ENCODE assay signal across 14 cellular contexts in genomic region chr7:1844956-1845390, GRCh38.
DNase-seq lines count a peak whose midpoint lies in the region; TF ChIP-seq lines count a peak whose summit lies in the region.
"Had no signal": no experiment of that assay in that cellular context is flagged by ENCODE, and none has a peak within 500 bp of the region (broad histone marks: within the 10 kb centered on the region; RNA-seq: fewer than 3 reads in every experiment).

No MANE protein-coding gene starts in this region.

- H2AFZ ChIP-seq in MM.1S (ENCODE audit: low read length) = no peak overlapping the region

- H3K9ac ChIP-seq in BLaER1 = no peak overlapping the region
- H3K9ac ChIP-seq in MM.1S (ENCODE audit: low read length) = no peak overlapping the region

- TF ChIP-seq CTCF in left ventricle myocardium inferior (IDR thresholded peaks at IDR 0.05; ENCODE audit: borderline replicate concordance) = no peak
- TF ChIP-seq CTCF in MM.1S (IDR thresholded peaks at IDR 0.05; ENCODE audit: low read length) = no peak

- H3K9me3 ChIP-seq in BLaER1 (no peaks in the 10 kb centered on the region), left ventricle myocardium inferior (replicated peaks) (no peaks in the 10 kb centered on the region), MM.1S (replicated peaks; ENCODE audit: insufficient read depth, low read length) (no peaks in the 10 kb centered on the region)
- H3K9me3 ChIP-seq: psoas muscle, suprapubic skin had no signal

- no peaks in the 10 kb centered on the region for H3F3A ChIP-seq in MM.1S (ENCODE audit: insufficient read depth, low read length)

- H3K27me3 ChIP-seq in BLaER1 (no peaks in the 10 kb centered on the region), left ventricle myocardium inferior (ENCODE audit: low read depth) (no peaks in the 10 kb centered on the region), MM.1S (replicated peaks; ENCODE audit: insufficient read depth, low read length) (no peaks in the 10 kb centered on the region)
- H3K27me3 ChIP-seq: suprapubic skin had no signal

- no peak overlapping the region for H3K27ac ChIP-seq in BLaER1
- H3K27ac ChIP-seq in left ventricle myocardium inferior (replicated peaks) = no peak overlapping the region
- H3K27ac ChIP-seq in MM.1S (ENCODE audit: low read length) = no peak overlapping the region
- H3K27ac ChIP-seq: psoas muscle, suprapubic skin had no signal

- intact Hi-C loops in left ventricle myocardium inferior (cut with micrococcal nuclease) = no loop called here
- intact Hi-C loops in posterior cingulate gyrus (cut with DNase I) = no loop called here

- peaks cover 40% of the 10 kb centered on the region for H3K36me3 ChIP-seq in BLaER1
- no peaks in the 10 kb centered on the region for H3K36me3 ChIP-seq in left ventricle myocardium inferior
- no peaks in the 10 kb centered on the region for H3K36me3 ChIP-seq in MM.1S (replicated peaks; ENCODE audit: insufficient read depth, low read length)

- DNase-seq in OCI-M1 (lab: John Stamatoyannopoulos, UW) (peak; percentile 1), left ventricle myocardium inferior (peak; percentile 7), posterior cingulate gyrus (peak in 8 of 10 donors; percentile 6 to 82 (median 20)), MM.1S (no peak), SHP77 (lab: John Stamatoyannopoulos, UW) (no peak), ureter (ENCODE audit: low spot score) (no peak)
- DNase-seq: activated CD4-positive, CD25-positive, alpha-beta regulatory T cell; COR-L47; immature natural killer cell; NCI-H526; stimulated activated CD4-positive, alpha-beta T cell treated with anti-CD3 and anti-CD28 coated beads, Interleukin-12 subunit alpha, Interleukin-12 subunit beta, amount 100 ng/mL, for 4 hours had no signal

- H3K4me2 ChIP-seq in BLaER1 = peak overlapping the region; percentile 91
- H3K4me2 ChIP-seq in MM.1S (ENCODE audit: low read depth, low read length) = no peak overlapping the region

- no peaks in the 10 kb centered on the region for H3K79me2 ChIP-seq in MM.1S (ENCODE audit: low read length)

- no peak overlapping the region for H3K4me3 ChIP-seq in BLaER1
- no peak overlapping the region for H3K4me3 ChIP-seq in left ventricle myocardium inferior
- H3K4me3 ChIP-seq in MM.1S (ENCODE audit: low read length) = no peak overlapping the region
- H3K4me3 ChIP-seq: psoas muscle, suprapubic skin had no signal

- H3K4me1 ChIP-seq in BLaER1 (peaks cover 86% of the 10 kb centered on the region), left ventricle myocardium inferior (no peaks in the 10 kb centered on the region), MM.1S (ENCODE audit: low read length) (no peaks in the 10 kb centered on the region)
- H3K4me1 ChIP-seq: psoas muscle, suprapubic skin had no signal

- no peaks in the 10 kb centered on the region for H3K9me2 ChIP-seq in MM.1S (replicated peaks; ENCODE audit: insufficient read depth, low read length)

- H4K20me1 ChIP-seq in BLaER1 = peaks cover 99% of the 10 kb centered on the region
- H4K20me1 ChIP-seq in MM.1S (ENCODE audit: insufficient read depth, low read length) = no peaks in the 10 kb centered on the region

Comparison
In these comparisons a context has a peak if more than half of its experiments do, and no peak if none do; other contexts are left out.
1. DNase-seq: peak in OCI-M1 (single experiment), left ventricle myocardium inferior (single experiment) and posterior cingulate gyrus (8 of 10); none in MM.1S (single experiment), SHP77 (0 of 2) and ureter (single experiment).